21 cellular contexts compared by ENCODE assay signal in genomic region chr14:27242874-27243273, GRCh38.
"Had no signal": no experiment of that assay in that cellular context is flagged by ENCODE, and none has a peak within 500 bp of the region (broad histone marks: within the 10 kb centered on the region; RNA-seq: fewer than 3 reads in every experiment).

No MANE protein-coding gene starts in this region.

- DNase-seq: activated CD4-positive, CD25-positive, alpha-beta regulatory T cell treated with anti-CD3 and anti-CD28 coated beads, Interleukin-2, amount 50 U/mL, for 72 hours; activated CD8-positive, alpha-beta memory T cell treated with anti-CD3 and anti-CD28 coated beads for 24 hours; activated CD8-positive, alpha-beta memory T cell treated with anti-CD3 and anti-CD28 coated beads, Interleukin-2, amount 50 U/mL, for 48 hours; activated effector memory CD4-positive, alpha-beta T cell treated with Interleukin-2 at 50 U/mL for 16 hours; activated naive CD4-positive, alpha-beta T cell treated with anti-CD3 and anti-CD28 coated beads, Interleukin-2, amount 10 ng/mL, durations not matched to agents 7 days and 5 days; activated naive CD8-positive, alpha-beta T cell treated with anti-CD3 and anti-CD28 coated beads, Interleukin-2, amount 50 U/mL, for 24 hours; activated T-cell treated with anti-CD3 and anti-CD28 coated beads, Interleukin-2, amount 50 U/mL, for 48 hours; aorta; brain microvascular endothelial cell; central memory CD4-positive, alpha-beta T cell; colonic mucosa; erythroblast; left cardiac atrium; lower lobe of right lung; pancreas; sigmoid colon; spleen; stimulated activated CD8-positive, alpha-beta memory T cell treated with anti-CD3 and anti-CD28 coated beads, Interleukin-4, amount 100 ng/mL, for 48 hours; stimulated activated naive CD4-positive, alpha-beta T cell; T-helper 2 cell; upper lobe of right lung had no signal

- H3K4me3 ChIP-seq: colonic mucosa, lower lobe of right lung, pancreas, sigmoid colon, spleen, upper lobe of right lung had no signal
